In genomic region chr10:81027223-81027622, GRCh38 we compare ENCODE assay signal across 1 cellular context.
TF ChIP-seq lines count a peak whose summit lies in the region.

No MANE protein-coding gene starts in this region.

TF ChIP-seq in GM23338, 12 proteins besides CTCF, POLR2A, EP300 and RAD21 (continued from another document):
- TF ChIP-seq ZNF462 (CRISPR knock-in tag; IDR thresholded peaks at IDR 0.05) (no peak), STAT1 (IDR thresholded peaks at IDR 0.05; ENCODE audit: unreplicated experiment) (no peak), EZH2phosphoT487 (IDR thresholded peaks at IDR 0.05; ENCODE audit: unreplicated experiment) (no peak)
